ENCODE assay signal across 8 cellular contexts in genomic region chr3:141738636-141739363, GRCh38. TPM values are rescaled to one million over a fixed set of nuclear protein-coding genes. Genes with fewer than 3 reads are reported as not detected.
DNase-seq lines count a peak whose midpoint lies in the region; ATAC-seq and TF ChIP-seq lines count a peak whose summit lies in the region.

No MANE protein-coding gene starts in this region.

- H3K27me3 ChIP-seq in naive thymus-derived CD4-positive, alpha-beta T cell (ENCODE audit: control insufficient read depth in 2 of 2, insufficient read depth in 2 of 2, low read length in 2 of 2) = no peaks in the 10 kb centered on the region

- H3K9me3 ChIP-seq in naive thymus-derived CD4-positive, alpha-beta T cell (ENCODE audit: control insufficient read depth in 2 of 3, low read length in 3 of 3) = no peaks in the 10 kb centered on the region

- intact Hi-C loops in naive thymus-derived CD4-positive, alpha-beta T cell (cut with micrococcal nuclease) = loop anchor here (1.0 to 10.0 kb wide), 30 partner anchors 51 to 1263 kb away; partner anchors contain the start of genes GK5 (in 2 of the 2), PXYLP1 (in 2 of the 2), RASA2 (in 2 of the 2) and SLC25A36 (in 2 of the 2)

- peak overlapping the region; percentile 92 to 99 (median 98) for H3K27ac Mint-ChIP-seq in naive thymus-derived CD4-positive, alpha-beta T cell

- H3K9me3 Mint-ChIP-seq in naive thymus-derived CD4-positive, alpha-beta T cell = no peaks in the 10 kb centered on the region

- peak overlapping the region; percentile 96 for H3K4me3 ChIP-seq in HFF-Myc (replicated peaks; ENCODE audit: low read depth, low read length)
- H3K4me3 ChIP-seq in naive thymus-derived CD4-positive, alpha-beta T cell (ENCODE audit: low read length) = peak overlapping the region; percentile 94

- TF ChIP-seq CTCF in HFF-Myc (IDR thresholded peaks at IDR 0.05; ENCODE audit: low read depth, low read length, missing control alignments) (no peak), VCaP (conservative IDR thresholded peaks at IDR 0.05) (no peak)

- H3K4me1 Mint-ChIP-seq in naive thymus-derived CD4-positive, alpha-beta T cell = peaks cover 21 to 51% (median 47%) of the 10 kb centered on the region in 7 donors

- POLR2A ChIA-PET in naive thymus-derived CD4-positive, alpha-beta T cell (lab: Charles Lee) = interaction anchor here (0.6 to 4.3 kb wide), 13 partner anchors 14 to 840 kb away, joined by 3 to 49 read pairs (median 3); partner anchors contain the start of genes ATP1B3 and ATR

- H3K27ac ChIP-seq in VCaP = peak overlapping the region; percentile 94
- peak overlapping the region; percentile 95 for H3K27ac ChIP-seq in naive thymus-derived CD4-positive, alpha-beta T cell (ENCODE audit: low read depth, low read length)

- TF ChIP-seq POLR2A in erythroblast (IDR thresholded peaks at IDR 0.05; ENCODE audit: low read length) = no peak

- H3K4me3 Mint-ChIP-seq in naive thymus-derived CD4-positive, alpha-beta T cell = peak overlapping the region; percentile 92 to 100 (median 98)

- H3K36me3 ChIP-seq in naive thymus-derived CD4-positive, alpha-beta T cell (ENCODE audit: control insufficient read depth in 2 of 3, insufficient read depth in 3 of 3, low read length in 3 of 3) = peaks cover 0 to 7% (median 6%) of the 10 kb centered on the region in 3 experiments

- CTCF ChIA-PET in naive thymus-derived CD4-positive, alpha-beta T cell (lab: Charles Lee) = interaction anchor here (0.6 to 4.5 kb wide), 16 partner anchors 58 to 495 kb away, joined by 3 to 39 read pairs (median 4); partner anchors contain the start of gene ATP1B3

- peaks cover 20 to 25% of the 10 kb centered on the region in 2 donors for H3K4me1 ChIP-seq in naive thymus-derived CD4-positive, alpha-beta T cell (ENCODE audit: control insufficient read depth in 2 of 2, insufficient read depth in 2 of 2, low read length in 2 of 2)

- peak; percentile 24 to 28 for DNase-seq in activated CD4-positive, alpha-beta T cell treated with anti-CD3 and anti-CD28 coated beads for 4 hours
- no peak for DNase-seq in activated CD4-positive, alpha-beta T cell treated with anti-CD3 and anti-CD28 coated beads for 1 hour
- DNase-seq in HFF-Myc (ENCODE audit: extremely low read depth, low read depth) = peak; percentile 2
- peak; percentile 62 for DNase-seq in NAMALWA (ENCODE audit: low spot score)
- peak; percentile 58 to 74 for DNase-seq in erythroblast (lab: John Stamatoyannopoulos, UW)
- DNase-seq in naive thymus-derived CD4-positive, alpha-beta T cell = peak in 7 of 9 donors; percentile 28 to 42 (median 32)
- no peak for DNase-seq in cortex of kidney (lab: John Stamatoyannopoulos, UW)

- ATAC-seq in naive thymus-derived CD4-positive, alpha-beta T cell = peak; percentile 8

- H3K36me3 Mint-ChIP-seq in naive thymus-derived CD4-positive, alpha-beta T cell = peaks cover 0 to 4% (median 3%) of the 10 kb centered on the region in 5 donors

- H3K27me3 Mint-ChIP-seq in naive thymus-derived CD4-positive, alpha-beta T cell = peaks cover 0 to 1% (median 0%) of the 10 kb centered on the region in 5 donors

RNA-seq across cellular contexts. Expression of gene RNF7, which starts 0.7 kb away (rescaled TPM):
- total RNA-seq in naive thymus-derived CD4-positive, alpha-beta T cell = 10 to 100 TPM; 45.6 to 63.2 (median 57.3) TPM
- polyA plus RNA-seq in naive thymus-derived CD4-positive, alpha-beta T cell = 100 to 1,000 TPM; 123 to 132 TPM

RNA-seq across cellular contexts. Expression of gene GRK7, which starts 24.4 kb away (rescaled TPM):
- under 1 TPM; 0.13 to 0.27 (median 0.15) TPM for total RNA-seq in naive thymus-derived CD4-positive, alpha-beta T cell
- polyA plus RNA-seq in naive thymus-derived CD4-positive, alpha-beta T cell = not detected

Comparison
In these comparisons a context has a peak if more than half of its experiments do, and no peak if none do; other contexts are left out.
1. DNase-seq: peak in activated CD4-positive, alpha-beta T cell treated with anti-CD3 and anti-CD28 coated beads for 4 hours (2 of 2), HFF-Myc (single experiment), NAMALWA (single experiment), erythroblast (2 of 2) and naive thymus-derived CD4-positive, alpha-beta T cell (7 of 9); none in activated CD4-positive, alpha-beta T cell treated with anti-CD3 and anti-CD28 coated beads for 1 hour (single experiment) and cortex of kidney (single experiment).